ENCODE assay signal across 1 cellular context in the genomic region with DNA sequence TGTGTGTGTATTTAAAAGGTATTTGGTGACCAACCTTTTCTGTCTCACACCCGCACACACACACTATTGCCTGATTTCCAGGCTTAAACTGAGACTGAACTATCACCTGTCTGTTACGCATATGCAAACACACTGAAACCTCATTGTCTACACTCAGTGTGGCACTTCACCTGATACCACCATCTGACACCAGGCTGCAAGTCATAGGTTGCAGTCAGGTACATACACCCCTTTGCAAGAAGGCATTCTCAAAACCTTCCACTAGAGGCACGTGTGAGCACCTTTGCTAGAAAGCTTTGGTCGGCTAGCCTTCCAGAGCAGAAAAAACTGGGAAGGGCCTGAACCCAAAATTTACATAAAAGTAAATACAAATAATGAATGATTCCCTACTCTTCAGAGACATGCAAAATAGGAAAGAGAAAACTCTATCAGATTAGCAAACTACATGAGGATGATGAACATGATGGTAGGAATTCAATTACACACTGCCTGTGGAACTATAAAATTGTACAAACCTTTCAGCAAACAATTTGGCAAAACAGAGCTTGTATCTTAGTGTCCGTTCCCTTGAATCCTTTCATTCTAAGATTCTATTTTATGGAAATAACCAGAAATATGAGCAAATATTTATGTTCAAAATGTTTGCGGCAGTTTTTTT.
TF ChIP-seq lines count a peak whose summit lies in the region.

No MANE protein-coding gene starts in this region.

TF ChIP-seq in liver, 16 proteins besides CTCF, POLR2A, EP300 and RAD21 (continued from another document):
- no peak for TF ChIP-seq EGR1 (IDR thresholded peaks at IDR 0.05; ENCODE audit: low read depth in 2 of 2)
